In the genomic region with DNA sequence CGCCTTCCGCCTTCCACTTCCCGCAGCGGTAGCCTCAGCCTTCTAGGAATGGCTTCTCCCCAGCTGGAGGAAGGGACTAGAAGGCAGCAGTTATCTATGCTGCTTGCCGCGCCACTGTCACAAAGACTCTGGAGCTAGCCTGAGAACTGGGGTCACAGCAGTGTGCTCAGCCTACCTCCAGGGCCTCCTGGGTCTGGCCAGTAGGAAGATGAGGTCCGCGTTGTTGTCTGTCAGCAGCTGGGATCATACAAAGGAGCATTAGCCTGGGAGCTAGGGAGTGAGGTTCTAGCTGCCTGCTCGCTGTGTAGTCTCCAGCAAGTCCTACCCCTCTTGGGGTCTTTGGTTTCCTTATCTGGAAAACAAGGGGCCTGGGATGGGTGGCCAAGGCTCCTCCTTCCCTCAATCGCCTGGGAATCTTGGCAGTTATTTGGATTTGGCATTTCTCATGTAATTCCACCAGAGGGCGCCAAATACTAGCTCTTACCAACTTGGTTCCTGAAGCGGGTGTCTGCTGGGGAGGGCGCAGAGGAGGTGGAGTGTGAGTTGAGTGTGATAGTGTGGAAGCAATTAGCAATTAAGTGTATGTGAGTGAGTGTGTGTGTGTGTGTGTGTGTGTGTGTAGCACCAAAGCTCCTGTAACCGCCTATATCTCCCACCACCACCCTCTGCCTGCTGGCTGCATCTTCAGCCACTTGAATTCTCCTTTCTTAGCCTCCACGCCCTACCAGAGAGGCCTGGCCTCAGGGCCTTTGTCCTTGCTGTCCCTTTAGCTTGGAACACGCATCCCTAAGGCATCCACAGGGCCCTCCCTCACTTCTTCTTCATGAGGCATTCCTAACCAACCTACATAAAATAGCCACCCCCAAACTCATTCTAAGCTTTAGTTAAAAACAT, we compare ENCODE assay signal across 1 cellular context.
TF ChIP-seq lines count a peak whose summit lies in the region.

No MANE protein-coding gene starts in this region.

TF ChIP-seq in HEK293, 187 proteins besides CTCF, POLR2A, EP300 and RAD21 (continued from another document and continues in another):
- TF ChIP-seq ZNF544 (tag by site-specific recombination; IDR thresholded peaks at IDR 0.05) (no peak), ZNF776 (tag by site-specific recombination; IDR thresholded peaks at IDR 0.05; ENCODE audit: borderline replicate concordance) (no peak), ZBTB21 (tag by site-specific recombination; IDR thresholded peaks at IDR 0.05) (no peak), ZBTB1 (tag by site-specific recombination; IDR thresholded peaks at IDR 0.05) (no peak), ZNF274 (IDR thresholded peaks at IDR 0.05; ENCODE audit: low read length) (no peak), ZNF274 (tag by site-specific recombination; IDR thresholded peaks at IDR 0.05; ENCODE audit: borderline replicate concordance) (no peak), SP2 (tag by site-specific recombination; IDR thresholded peaks at IDR 0.05) (no peak), ZNF830 (tag by site-specific recombination; IDR thresholded peaks at IDR 0.05; ENCODE audit: low read depth) (no peak), HOXA7 (CRISPR knock-in tag; IDR thresholded peaks at IDR 0.05; ENCODE audit: borderline replicate concordance) (no peak), OVOL3 (tag by site-specific recombination; IDR thresholded peaks at IDR 0.05) (no peak), ZNF48 (tag by site-specific recombination; IDR thresholded peaks at IDR 0.05) (no peak), ZNF654 (tag by site-specific recombination; IDR thresholded peaks at IDR 0.05; ENCODE audit: low read depth) (peak; percentile 90), EGR2 (tag by site-specific recombination; IDR thresholded peaks at IDR 0.05; ENCODE audit: low read depth) (0 out of 2 replicates have a peak, but pooled peaks have one; percentile 20), ZNF302 (tag by site-specific recombination; IDR thresholded peaks at IDR 0.05; ENCODE audit: low read depth) (no peak), GLIS2 (tag by site-specific recombination; IDR thresholded peaks at IDR 0.05) (no peak), ZNF621 (tag by site-specific recombination; IDR thresholded peaks at IDR 0.05) (no peak), ZNF391 (tag by site-specific recombination; IDR thresholded peaks at IDR 0.05; ENCODE audit: borderline replicate concordance, low read depth) (no peak), PATZ1 (tag by site-specific recombination; IDR thresholded peaks at IDR 0.05) (no peak), TRIM28 (IDR thresholded peaks at IDR 0.05; ENCODE audit: borderline replicate concordance, low read length) (no peak), ZNF2 (tag by site-specific recombination; IDR thresholded peaks at IDR 0.05) (0 out of 2 replicates have a peak, but pooled peaks have one; percentile 53), ZFP41 (tag by site-specific recombination; IDR thresholded peaks at IDR 0.05; ENCODE audit: borderline replicate concordance) (no peak), ZNF658 (tag by site-specific recombination; IDR thresholded peaks at IDR 0.05) (no peak), YY1 (tag by site-specific recombination; IDR thresholded peaks at IDR 0.05) (no peak), ZNF623 (tag by site-specific recombination; IDR thresholded peaks at IDR 0.05) (peak; percentile 29; the same call in 1 of the 2 replicates), ZNF202 (tag by site-specific recombination; IDR thresholded peaks at IDR 0.05; ENCODE audit: borderline replicate concordance) (no peak), ZNF488 (tag by site-specific recombination; IDR thresholded peaks at IDR 0.05) (no peak), ZBTB8A (tag by site-specific recombination; IDR thresholded peaks at IDR 0.05) (no peak), ZNF121 (tag by site-specific recombination; IDR thresholded peaks at IDR 0.05) (no peak), ZNF645 (tag by site-specific recombination; IDR thresholded peaks at IDR 0.05) (no peak), ZFP3 (tag by site-specific recombination; IDR thresholded peaks at IDR 0.05; ENCODE audit: low read depth) (no peak), GLI4 (tag by site-specific recombination; IDR thresholded peaks at IDR 0.05) (no peak), ZNF394 (tag by site-specific recombination; IDR thresholded peaks at IDR 0.05; ENCODE audit: borderline replicate concordance) (no peak), KLF16 (tag by site-specific recombination; IDR thresholded peaks at IDR 0.05) (no peak), ZNF660 (tag by site-specific recombination; IDR thresholded peaks at IDR 0.05) (no peak)
- TF ChIP-seq, protein P1, sequence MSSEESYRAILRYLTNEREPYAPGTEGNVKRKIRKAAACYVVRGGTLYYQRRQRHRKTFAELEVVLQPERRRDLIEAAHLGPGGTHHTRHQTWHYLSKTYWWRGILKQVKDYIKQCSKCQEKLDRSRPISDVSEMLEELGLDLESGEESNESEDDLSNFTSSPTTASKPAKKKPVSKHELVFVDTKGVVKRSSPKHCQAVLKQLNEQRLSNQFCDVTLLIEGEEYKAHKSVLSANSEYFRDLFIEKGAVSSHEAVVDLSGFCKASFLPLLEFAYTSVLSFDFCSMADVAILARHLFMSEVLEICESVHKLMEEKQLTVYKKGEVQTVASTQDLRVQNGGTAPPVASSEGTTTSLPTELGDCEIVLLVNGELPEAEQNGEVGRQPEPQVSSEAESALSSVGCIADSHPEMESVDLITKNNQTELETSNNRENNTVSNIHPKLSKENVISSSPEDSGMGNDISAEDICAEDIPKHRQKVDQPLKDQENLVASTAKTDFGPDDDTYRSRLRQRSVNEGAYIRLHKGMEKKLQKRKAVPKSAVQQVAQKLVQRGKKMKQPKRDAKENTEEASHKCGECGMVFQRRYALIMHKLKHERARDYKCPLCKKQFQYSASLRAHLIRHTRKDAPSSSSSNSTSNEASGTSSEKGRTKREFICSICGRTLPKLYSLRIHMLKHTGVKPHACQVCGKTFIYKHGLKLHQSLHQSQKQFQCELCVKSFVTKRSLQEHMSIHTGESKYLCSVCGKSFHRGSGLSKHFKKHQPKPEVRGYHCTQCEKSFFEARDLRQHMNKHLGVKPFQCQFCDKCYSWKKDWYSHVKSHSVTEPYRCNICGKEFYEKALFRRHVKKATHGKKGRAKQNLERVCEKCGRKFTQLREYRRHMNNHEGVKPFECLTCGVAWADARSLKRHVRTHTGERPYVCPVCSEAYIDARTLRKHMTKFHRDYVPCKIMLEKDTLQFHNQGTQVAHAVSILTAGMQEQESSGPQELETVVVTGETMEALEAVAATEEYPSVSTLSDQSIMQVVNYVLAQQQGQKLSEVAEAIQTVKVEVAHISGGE (tag by site-specific recombination; conservative IDR thresholded peaks at IDR 0.05; ENCODE audit: low read depth): no peak
- TF ChIP-seq, protein P2, sequence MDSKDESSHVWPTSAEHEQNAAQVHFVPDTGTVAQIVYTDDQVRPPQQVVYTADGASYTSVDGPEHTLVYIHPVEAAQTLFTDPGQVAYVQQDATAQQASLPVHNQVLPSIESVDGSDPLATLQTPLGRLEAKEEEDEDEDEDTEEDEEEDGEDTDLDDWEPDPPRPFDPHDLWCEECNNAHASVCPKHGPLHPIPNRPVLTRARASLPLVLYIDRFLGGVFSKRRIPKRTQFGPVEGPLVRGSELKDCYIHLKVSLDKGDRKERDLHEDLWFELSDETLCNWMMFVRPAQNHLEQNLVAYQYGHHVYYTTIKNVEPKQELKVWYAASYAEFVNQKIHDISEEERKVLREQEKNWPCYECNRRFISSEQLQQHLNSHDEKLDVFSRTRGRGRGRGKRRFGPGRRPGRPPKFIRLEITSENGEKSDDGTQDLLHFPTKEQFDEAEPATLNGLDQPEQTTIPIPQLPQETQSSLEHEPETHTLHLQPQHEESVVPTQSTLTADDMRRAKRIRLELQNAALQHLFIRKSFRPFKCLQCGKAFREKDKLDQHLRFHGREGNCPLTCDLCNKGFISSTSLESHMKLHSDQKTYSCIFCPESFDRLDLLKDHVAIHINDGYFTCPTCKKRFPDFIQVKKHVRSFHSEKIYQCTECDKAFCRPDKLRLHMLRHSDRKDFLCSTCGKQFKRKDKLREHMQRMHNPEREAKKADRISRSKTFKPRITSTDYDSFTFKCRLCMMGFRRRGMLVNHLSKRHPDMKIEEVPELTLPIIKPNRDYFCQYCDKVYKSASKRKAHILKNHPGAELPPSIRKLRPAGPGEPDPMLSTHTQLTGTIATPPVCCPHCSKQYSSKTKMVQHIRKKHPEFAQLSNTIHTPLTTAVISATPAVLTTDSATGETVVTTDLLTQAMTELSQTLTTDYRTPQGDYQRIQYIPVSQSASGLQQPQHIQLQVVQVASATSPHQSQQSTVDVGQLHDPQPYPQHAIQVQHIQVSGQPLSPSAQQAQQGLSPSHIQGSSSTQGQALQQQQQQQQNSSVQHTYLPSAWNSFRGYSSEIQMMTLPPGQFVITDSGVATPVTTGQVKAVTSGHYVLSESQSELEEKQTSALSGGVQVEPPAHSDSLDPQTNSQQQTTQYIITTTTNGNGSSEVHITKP (tag by site-specific recombination; IDR thresholded peaks at IDR 0.05): no peak
- TF ChIP-seq, protein P3, sequence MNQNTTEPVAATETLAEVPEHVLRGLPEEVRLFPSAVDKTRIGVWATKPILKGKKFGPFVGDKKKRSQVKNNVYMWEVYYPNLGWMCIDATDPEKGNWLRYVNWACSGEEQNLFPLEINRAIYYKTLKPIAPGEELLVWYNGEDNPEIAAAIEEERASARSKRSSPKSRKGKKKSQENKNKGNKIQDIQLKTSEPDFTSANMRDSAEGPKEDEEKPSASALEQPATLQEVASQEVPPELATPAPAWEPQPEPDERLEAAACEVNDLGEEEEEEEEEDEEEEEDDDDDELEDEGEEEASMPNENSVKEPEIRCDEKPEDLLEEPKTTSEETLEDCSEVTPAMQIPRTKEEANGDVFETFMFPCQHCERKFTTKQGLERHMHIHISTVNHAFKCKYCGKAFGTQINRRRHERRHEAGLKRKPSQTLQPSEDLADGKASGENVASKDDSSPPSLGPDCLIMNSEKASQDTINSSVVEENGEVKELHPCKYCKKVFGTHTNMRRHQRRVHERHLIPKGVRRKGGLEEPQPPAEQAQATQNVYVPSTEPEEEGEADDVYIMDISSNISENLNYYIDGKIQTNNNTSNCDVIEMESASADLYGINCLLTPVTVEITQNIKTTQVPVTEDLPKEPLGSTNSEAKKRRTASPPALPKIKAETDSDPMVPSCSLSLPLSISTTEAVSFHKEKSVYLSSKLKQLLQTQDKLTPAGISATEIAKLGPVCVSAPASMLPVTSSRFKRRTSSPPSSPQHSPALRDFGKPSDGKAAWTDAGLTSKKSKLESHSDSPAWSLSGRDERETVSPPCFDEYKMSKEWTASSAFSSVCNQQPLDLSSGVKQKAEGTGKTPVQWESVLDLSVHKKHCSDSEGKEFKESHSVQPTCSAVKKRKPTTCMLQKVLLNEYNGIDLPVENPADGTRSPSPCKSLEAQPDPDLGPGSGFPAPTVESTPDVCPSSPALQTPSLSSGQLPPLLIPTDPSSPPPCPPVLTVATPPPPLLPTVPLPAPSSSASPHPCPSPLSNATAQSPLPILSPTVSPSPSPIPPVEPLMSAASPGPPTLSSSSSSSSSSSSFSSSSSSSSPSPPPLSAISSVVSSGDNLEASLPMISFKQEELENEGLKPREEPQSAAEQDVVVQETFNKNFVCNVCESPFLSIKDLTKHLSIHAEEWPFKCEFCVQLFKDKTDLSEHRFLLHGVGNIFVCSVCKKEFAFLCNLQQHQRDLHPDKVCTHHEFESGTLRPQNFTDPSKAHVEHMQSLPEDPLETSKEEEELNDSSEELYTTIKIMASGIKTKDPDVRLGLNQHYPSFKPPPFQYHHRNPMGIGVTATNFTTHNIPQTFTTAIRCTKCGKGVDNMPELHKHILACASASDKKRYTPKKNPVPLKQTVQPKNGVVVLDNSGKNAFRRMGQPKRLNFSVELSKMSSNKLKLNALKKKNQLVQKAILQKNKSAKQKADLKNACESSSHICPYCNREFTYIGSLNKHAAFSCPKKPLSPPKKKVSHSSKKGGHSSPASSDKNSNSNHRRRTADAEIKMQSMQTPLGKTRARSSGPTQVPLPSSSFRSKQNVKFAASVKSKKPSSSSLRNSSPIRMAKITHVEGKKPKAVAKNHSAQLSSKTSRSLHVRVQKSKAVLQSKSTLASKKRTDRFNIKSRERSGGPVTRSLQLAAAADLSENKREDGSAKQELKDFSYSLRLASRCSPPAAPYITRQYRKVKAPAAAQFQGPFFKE (tag by site-specific recombination; IDR thresholded peaks at IDR 0.05; ENCODE audit: borderline replicate concordance): no peak
- TF ChIP-seq, protein P4, sequence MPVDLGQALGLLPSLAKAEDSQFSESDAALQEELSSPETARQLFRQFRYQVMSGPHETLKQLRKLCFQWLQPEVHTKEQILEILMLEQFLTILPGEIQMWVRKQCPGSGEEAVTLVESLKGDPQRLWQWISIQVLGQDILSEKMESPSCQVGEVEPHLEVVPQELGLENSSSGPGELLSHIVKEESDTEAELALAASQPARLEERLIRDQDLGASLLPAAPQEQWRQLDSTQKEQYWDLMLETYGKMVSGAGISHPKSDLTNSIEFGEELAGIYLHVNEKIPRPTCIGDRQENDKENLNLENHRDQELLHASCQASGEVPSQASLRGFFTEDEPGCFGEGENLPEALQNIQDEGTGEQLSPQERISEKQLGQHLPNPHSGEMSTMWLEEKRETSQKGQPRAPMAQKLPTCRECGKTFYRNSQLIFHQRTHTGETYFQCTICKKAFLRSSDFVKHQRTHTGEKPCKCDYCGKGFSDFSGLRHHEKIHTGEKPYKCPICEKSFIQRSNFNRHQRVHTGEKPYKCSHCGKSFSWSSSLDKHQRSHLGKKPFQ (tag by site-specific recombination; IDR thresholded peaks at IDR 0.05): 0 out of 2 replicates have a peak, but pooled peaks have one; percentile 50
